Comparison of ENCODE assay signal across 16 cellular contexts in genomic region chr14:95464103-95464502, GRCh38. TPM values are rescaled to one million over a fixed set of nuclear protein-coding genes. Genes with fewer than 3 reads are reported as not detected.
A peak's percentile ranks its signal among the peaks of the same experiment; 100 is the strongest.
DNase-seq lines count a peak whose midpoint lies in the region; ATAC-seq lines count a peak whose summit lies in the region.
"Had no signal": no experiment of that assay in that cellular context is flagged by ENCODE, and none has a peak within 500 bp of the region (broad histone marks: within the 10 kb centered on the region; RNA-seq: fewer than 3 reads in every experiment).

No MANE protein-coding gene starts in this region.

- H3K4me3 Mint-ChIP-seq in activated CD4-positive, alpha-beta memory T cell treated with anti-CD3 and anti-CD28 coated beads, Interleukin-2, amount 10 ng/mL, durations not matched to agents 7 days and 5 days = no peak overlapping the region

- DNase-seq in NCI-H1436 (lab: John Stamatoyannopoulos, UW) = peak; percentile 21
- no peak for DNase-seq in NCI-H1436 treated with DMSO at 0.1 percent for 48 hours (lab: John Stamatoyannopoulos, UW)
- no peak for DNase-seq in activated CD4-positive, alpha-beta memory T cell treated with anti-CD3 and anti-CD28 coated beads, Interleukin-2, amount 10 ng/mL, durations not matched to agents 7 days and 5 days
- DNase-seq in NCI-H2196 treated with DMSO at 0.1 percent for 48 hours (lab: John Stamatoyannopoulos, UW; ENCODE audit: unreplicated experiment) = no peak
- DNase-seq: 8988T, Kasumi-1, WERI-Rb-1 had no signal

- no peaks in the 10 kb centered on the region for H3K9me3 Mint-ChIP-seq in activated CD4-positive, alpha-beta memory T cell treated with anti-CD3 and anti-CD28 coated beads, Interleukin-2, amount 10 ng/mL, durations not matched to agents 7 days and 5 days

- peaks cover 80% of the 10 kb centered on the region for H3K36me3 Mint-ChIP-seq in activated CD4-positive, alpha-beta memory T cell treated with anti-CD3 and anti-CD28 coated beads, Interleukin-2, amount 10 ng/mL, durations not matched to agents 7 days and 5 days (ENCODE audit: low read depth)

- CTCF ChIA-PET in activated CD4-positive, alpha-beta memory T cell treated with anti-CD3 and anti-CD28 coated beads, Interleukin-2, amount 10 ng/mL, durations not matched to agents 7 days and 5 days (lab: Charles Lee) = interaction anchor here (0.8 to 3.5 kb wide), 4 partner anchors 20 to 63 kb away, joined by 3 to 17 read pairs (median 8); no protein-coding TSS in a partner anchor

- peak overlapping the region; percentile 42 for H3K9ac ChIP-seq in mucosa of stomach (ENCODE audit: low read length)

- no peaks in the 10 kb centered on the region for H3K36me3 ChIP-seq in mucosa of stomach (ENCODE audit: control insufficient read depth, insufficient read depth, low read length)
- H3K36me3 ChIP-seq: breast epithelium, SJSA1, WERI-Rb-1 had no signal

- H3K27ac Mint-ChIP-seq in activated CD4-positive, alpha-beta memory T cell treated with anti-CD3 and anti-CD28 coated beads, Interleukin-2, amount 10 ng/mL, durations not matched to agents 7 days and 5 days = peak overlapping the region; percentile 86

- no peaks in the 10 kb centered on the region for H3K9me3 ChIP-seq in mucosa of stomach (ENCODE audit: control insufficient read depth, low read length)
- H3K9me3 ChIP-seq: breast epithelium, SJSA1 had no signal

- H3K27me3 Mint-ChIP-seq in activated CD4-positive, alpha-beta memory T cell treated with anti-CD3 and anti-CD28 coated beads, Interleukin-2, amount 10 ng/mL, durations not matched to agents 7 days and 5 days = no peaks in the 10 kb centered on the region

- POLR2A ChIA-PET in activated CD4-positive, alpha-beta memory T cell treated with anti-CD3 and anti-CD28 coated beads, Interleukin-2, amount 10 ng/mL, durations not matched to agents 7 days and 5 days (lab: Charles Lee) = interaction anchor here (0.8 to 2.3 kb wide), 7 partner anchors 16 to 70 kb away, joined by 3 to 11 read pairs (median 5); partner anchors contain the start of gene SYNE3

- peaks cover 35% of the 10 kb centered on the region for H3K4me1 Mint-ChIP-seq in activated CD4-positive, alpha-beta memory T cell treated with anti-CD3 and anti-CD28 coated beads, Interleukin-2, amount 10 ng/mL, durations not matched to agents 7 days and 5 days

- H3K4me3 ChIP-seq in mucosa of stomach (ENCODE audit: low read length) = no peak overlapping the region
- H3K4me3 ChIP-seq: breast epithelium, lung, SJSA1 had no signal

- H3K4me1 ChIP-seq in mucosa of stomach (ENCODE audit: control insufficient read depth, insufficient read depth, low read length) = peaks cover 85% of the 10 kb centered on the region
- H3K4me1 ChIP-seq: breast epithelium had no signal

- ATAC-seq in GM21786 (IDR thresholded peaks at IDR 0.05; ENCODE audit: unreplicated experiment) (peak; percentile 44), GM21737 (IDR thresholded peaks at IDR 0.05; ENCODE audit: unreplicated experiment) (no peak), GM18517 (IDR thresholded peaks at IDR 0.05; ENCODE audit: unreplicated experiment) (no peak)
- ATAC-seq: sciatic nerve had no signal

- no peaks in the 10 kb centered on the region for H3K27me3 ChIP-seq in mucosa of stomach (ENCODE audit: control insufficient read depth, insufficient read depth, low read length)
- H3K27me3 ChIP-seq: breast epithelium, SJSA1 had no signal

RNA-seq across cellular contexts. Expression of gene SYNE3, which starts 52.3 kb away (rescaled TPM):
- 10 to 100 TPM; 86.2 to 89.5 TPM for total RNA-seq in activated CD4-positive, alpha-beta memory T cell treated with anti-CD3 and anti-CD28 coated beads, Interleukin-2, amount 10 ng/mL, durations not matched to agents 7 days and 5 days
- total RNA-seq: H1 had no signal
